Comparison of ENCODE assay signal across 20 cellular contexts in genomic region chr11:64750361-64751054, GRCh38. TPM values are rescaled to one million over a fixed set of nuclear protein-coding genes. Genes with fewer than 3 reads are reported as not detected.
A peak's percentile ranks its signal among the peaks of the same experiment; 100 is the strongest.
DNase-seq lines count a peak whose midpoint lies in the region; ATAC-seq, FAIRE-seq and TF ChIP-seq lines count a peak whose summit lies in the region.
"Had no signal": no experiment of that assay in that cellular context is flagged by ENCODE, and none has a peak within 500 bp of the region (broad histone marks: within the 10 kb centered on the region; RNA-seq: fewer than 3 reads in every experiment).

No MANE protein-coding gene starts in this region.

- H3K27me3 Mint-ChIP-seq in activated CD4-positive, alpha-beta T cell treated with anti-CD3 and anti-CD28 coated beads, Interleukin-2, amount 10 ng/mL, durations not matched to agents 24 days and 14 days: no peaks in the 10 kb centered on the region

- WGBS in K562 (ENCODE audit: insufficient coverage, low coverage, missing lambda C conversion rate): 68% methylated on average over 9 of the region's 13 CpGs
- no CpG with 5 or more reads among the region's 13 CpGs for WGBS in neuronal stem cell (ENCODE audit: extremely low coverage in 2 of 2, insufficient read length in 2 of 2, insufficient replicate concordance in 1 of 2), 2 donors

- H3K36me3 Mint-ChIP-seq in activated CD4-positive, alpha-beta T cell treated with anti-CD3 and anti-CD28 coated beads, Interleukin-2, amount 10 ng/mL, durations not matched to agents 24 days and 14 days (ENCODE audit: low read depth): peaks cover 17% of the 10 kb centered on the region

- 0 out of 2 replicates have a peak, but pooled peaks have one; percentile 18 for ATAC-seq in HCT116
- no peak for ATAC-seq in K562
- ATAC-seq: right lobe of liver had no signal

- TF ChIP-seq POLR2A in HCT116 (IDR thresholded peaks at IDR 0.05; ENCODE audit: borderline replicate concordance, extremely low read depth, insufficient read depth, insufficient read length) (no peak), K562 (conservative IDR thresholded peaks at IDR 0.05) (no peak)

- TF ChIP-seq EP300 in K562 (IDR thresholded peaks at IDR 0.05; ENCODE audit: low read length): no peak

- no peak overlapping the region for H2BK15ac ChIP-seq in neuronal stem cell (ENCODE audit: low read length)

- H3K18ac ChIP-seq in neuronal stem cell (ENCODE audit: low read length): no peak overlapping the region

- BruUV-seq in HCT116 (replicated peaks; lab: Mats Ljungman, UMichigan) (no TSS peak), K562 (replicated peaks; lab: Mats Ljungman, UMichigan) (no TSS peak)

- H2AFZ ChIP-seq in HCT116 (ENCODE audit: low read depth, low read length, poor library complexity, severe bottlenecking): no peak overlapping the region
- H2AFZ ChIP-seq in K562 (ENCODE audit: low read depth, low read length): no peak overlapping the region
- no peak overlapping the region for H2AFZ ChIP-seq in neuronal stem cell (ENCODE audit: low read length)

- H2BK12ac ChIP-seq in neuronal stem cell (ENCODE audit: low read length): no peak overlapping the region

- H3K9me2 ChIP-seq in HCT116 (ENCODE audit: insufficient read depth): no peaks in the 10 kb centered on the region
- H3K9me2 ChIP-seq: SK-N-SH had no signal

- H3K4me1 ChIP-seq in HCT116 (ENCODE audit: control insufficient read depth in 1 of 2, insufficient read depth in 2 of 2, low read length in 2 of 2) (no peaks in the 10 kb centered on the region), K562 (replicated peaks in 1 of 2; ENCODE audit: control insufficient read depth in 2 of 2, insufficient read depth in 2 of 2, low read length in 2 of 2) (peaks cover 13 to 51% of the 10 kb centered on the region in 2 experiments), neuronal stem cell (ENCODE audit: control insufficient read depth in 2 of 2, insufficient read depth in 1 of 2, low read depth in 1 of 2, low read length in 2 of 2) (peaks cover 2 to 14% of the 10 kb centered on the region in 2 donors)
- H3K4me1 ChIP-seq: right lobe of liver had no signal

- H3K27me3 ChIP-seq in HCT116 (ENCODE audit: insufficient read depth, low read length) (no peaks in the 10 kb centered on the region), K562 (ENCODE audit: control insufficient read depth in 2 of 2, insufficient read depth in 2 of 2, low read length in 2 of 2) (no peaks in the 10 kb centered on the region), neuronal stem cell (ENCODE audit: control insufficient read depth in 3 of 3, insufficient read depth in 3 of 3, low read depth in 1 of 3, low read length in 3 of 3) (peaks cover 0 to 10% (median 0%) of the 10 kb centered on the region in 3 experiments)

- CTCF ChIA-PET in HCT116 (lab: Charles Lee) (no interaction called here), K562 (lab: Yijun Ruan, JAX; ENCODE audit: low intra/inter-chr PET ratio) (no interaction called here)

- H3K9me1 ChIP-seq in K562 (ENCODE audit: control insufficient read depth, insufficient read depth, low read length): no peaks in the 10 kb centered on the region

- H3K4me1 Mint-ChIP-seq in activated CD4-positive, alpha-beta T cell treated with anti-CD3 and anti-CD28 coated beads, Interleukin-2, amount 10 ng/mL, durations not matched to agents 24 days and 14 days: peaks cover 18% of the 10 kb centered on the region

- no peak overlapping the region for H3K14ac ChIP-seq in neuronal stem cell (ENCODE audit: low read length)

- H4K91ac ChIP-seq in neuronal stem cell (ENCODE audit: low read depth, low read length, poor library complexity): no peak overlapping the region

- H3K4ac ChIP-seq in neuronal stem cell (ENCODE audit: low read length): no peak overlapping the region

- TF ChIP-seq RAD21 in HCT116 (IDR thresholded peaks at IDR 0.05; ENCODE audit: low read depth) (no peak; the same call in 1 of the 2 replicates), K562 (CRISPR knock-in tag; conservative IDR thresholded peaks at IDR 0.05 in 1 of 2, IDR thresholded peaks at IDR 0.05 in 1 of 2) (no peak)

- no peak overlapping the region for H3K23ac ChIP-seq in neuronal stem cell (ENCODE audit: low read depth, low read length, poor library complexity)

- peak overlapping the region; percentile 78 for H2BK5ac ChIP-seq in neuronal stem cell (ENCODE audit: low read length)

- no peak overlapping the region for H3K4me3 Mint-ChIP-seq in activated CD4-positive, alpha-beta T cell treated with anti-CD3 and anti-CD28 coated beads, Interleukin-2, amount 10 ng/mL, durations not matched to agents 24 days and 14 days

- peaks cover 4% of the 10 kb centered on the region for H3K79me1 ChIP-seq in neuronal stem cell (ENCODE audit: low read depth, low read length)

- no peak for FAIRE-seq in K562 (lab: Jason Lieb, UNC)
- FAIRE-seq: A204.1, GM18507, GM19239 had no signal

- H3K9ac ChIP-seq in HCT116 (ENCODE audit: low read length) (no peak overlapping the region), K562 (ENCODE audit: insufficient read depth in 1 of 2, low read depth in 2 of 2, low read length in 2 of 2) (no peak overlapping the region), neuronal stem cell (ENCODE audit: low read depth, low read length, poor library complexity) (no peak overlapping the region)
- H3K9ac ChIP-seq: SK-N-SH had no signal

- no peak overlapping the region for H3K4me3 ChIP-seq in HCT116 (replicated peaks in 1 of 2; ENCODE audit: low read depth in 1 of 2, low read length in 2 of 2)
- H3K4me3 ChIP-seq in K562: no peak overlapping the region
- no peak overlapping the region for H3K4me3 ChIP-seq in neuronal stem cell (ENCODE audit: low read length in 2 of 2)
- H3K4me3 ChIP-seq: right lobe of liver had no signal

- H3K27ac ChIP-seq in HCT116 (ENCODE audit: low read depth, low read length) (no peak overlapping the region), K562 (ENCODE audit: extremely low read depth, low read depth, low read length) (no peak overlapping the region), neuronal stem cell (replicated peaks; ENCODE audit: low read length) (no peak overlapping the region)
- H3K27ac ChIP-seq: right lobe of liver had no signal

- no peak overlapping the region for H3K4me2 ChIP-seq in HCT116 (ENCODE audit: low read length)
- H3K4me2 ChIP-seq in K562 (ENCODE audit: insufficient read depth, low read length): no peak overlapping the region
- no peak overlapping the region for H3K4me2 ChIP-seq in neuronal stem cell (ENCODE audit: insufficient read depth, low read length, poor library complexity, severe bottlenecking)
- H3K4me2 ChIP-seq: SK-N-SH had no signal

- peak overlapping the region; percentile 14 for H2AK5ac ChIP-seq in neuronal stem cell (ENCODE audit: low read depth, low read length)

- in situ Hi-C loops in K562 (cut with MboI): no loop called here

- no peaks in the 10 kb centered on the region for H3K9me3 Mint-ChIP-seq in activated CD4-positive, alpha-beta T cell treated with anti-CD3 and anti-CD28 coated beads, Interleukin-2, amount 10 ng/mL, durations not matched to agents 24 days and 14 days

- H3K9me3 ChIP-seq in HCT116 (ENCODE audit: control insufficient read depth in 1 of 2, insufficient read depth in 1 of 2, low read depth in 1 of 2, low read length in 2 of 2) (no peaks in the 10 kb centered on the region), K562 (replicated peaks; ENCODE audit: control insufficient read depth, insufficient read depth, low read depth, low read length) (no peaks in the 10 kb centered on the region), neuronal stem cell (replicated peaks in 1 of 2; ENCODE audit: control insufficient read depth in 2 of 2, insufficient read depth in 1 of 2, low read depth in 1 of 2, low read length in 2 of 2) (no peaks in the 10 kb centered on the region)
- H3K9me3 ChIP-seq: Caco-2, right lobe of liver, SK-N-SH had no signal

- no peaks in the 10 kb centered on the region for H4K20me1 ChIP-seq in HCT116 (ENCODE audit: insufficient read depth)
- no peaks in the 10 kb centered on the region for H4K20me1 ChIP-seq in K562 (replicated peaks; ENCODE audit: control insufficient read depth, insufficient read depth, low read length)

- no peaks in the 10 kb centered on the region for H3K36me3 ChIP-seq in HCT116 (ENCODE audit: control insufficient read depth in 1 of 2, insufficient read depth in 2 of 2, low read length in 2 of 2)
- H3K36me3 ChIP-seq in K562 (ENCODE audit: control insufficient read depth, insufficient read depth, low read length): no peaks in the 10 kb centered on the region
- no peaks in the 10 kb centered on the region for H3K36me3 ChIP-seq in neuronal stem cell (replicated peaks in 1 of 2; ENCODE audit: control insufficient read depth in 2 of 2, insufficient read depth in 2 of 2, low read length in 2 of 2)
- H3K36me3 ChIP-seq: right lobe of liver had no signal

- intact Hi-C loops in activated CD4-positive, alpha-beta T cell treated with anti-CD3 and anti-CD28 coated beads, Interleukin-2, amount 10 ng/mL, durations not matched to agents 24 days and 14 days (cut with micrococcal nuclease): no loop called here
- intact Hi-C loops in HCT116 (cut with micrococcal nuclease): no loop called here
- intact Hi-C loops in K562 (cut with micrococcal nuclease): no loop called here

- no peak overlapping the region for H2BK120ac ChIP-seq in neuronal stem cell (ENCODE audit: low read depth, low read length)

- RAD21 ChIA-PET in HCT116 (lab: Charles Lee; ENCODE audit: low non-redundant PET in 1 of 2, low total read pairs in 2 of 2, uncharacterized antibody in 2 of 2, unreplicated experiment in 2 of 2): no interaction called here

- H4K8ac ChIP-seq in neuronal stem cell (ENCODE audit: low read depth, low read length): no peak overlapping the region

- peak; percentile 62 for DNase-seq in activated CD4-positive, alpha-beta T cell treated with anti-CD3 and anti-CD28 coated beads, Interleukin-2, amount 10 ng/mL, durations not matched to agents 24 days and 14 days
- no peak for DNase-seq in activated CD4-positive, alpha-beta T cell treated with anti-CD3 and anti-CD28 coated beads for 48 hours
- no peak for DNase-seq in HCT116 (ENCODE audit: low read depth, low spot score)
- DNase-seq in K562 (ENCODE audit: extremely low read depth in 1 of 4, low spot score in 3 of 4): no peak
- DNase-seq in neuronal stem cell (ENCODE audit: low spot score): no peak
- DNase-seq in NCI-H226: no peak
- DNase-seq in SHP77 treated with DMSO at 0.1 percent for 48 hours (lab: John Stamatoyannopoulos, UW): no peak
- no peak for DNase-seq in stimulated activated CD4-positive, alpha-beta T cell treated with anti-CD3 and anti-CD28 coated beads, Interleukin-4, amount 100 ng/mL, for 24 hours
- DNase-seq: activated T-cell treated with anti-CD3 and anti-CD28 coated beads for 4 hours; Caco-2; effector CD4-positive, alpha-beta T cell; GF-D8; MV-4-11; NCI-H2171 treated with DMSO at 0.1 percent for 48 hours; SK-N-SH; stimulated activated CD4-positive, alpha-beta T cell treated with anti-CD3 and anti-CD28 coated beads, Interleukin-4, amount 100 ng/mL, for 4 hours had no signal

- POLR2A ChIA-PET in HCT116 (lab: Charles Lee) (no interaction called here), K562 (lab: Yijun Ruan, JAX) (interaction anchor here (0.7 to 1.0 kb wide), 2 partner anchors 11 to 420 kb away, joined by 3 read pairs; no protein-coding TSS in a partner anchor)

- H3K79me2 ChIP-seq in HCT116 (ENCODE audit: insufficient read depth, low read length): no peaks in the 10 kb centered on the region
- no peaks in the 10 kb centered on the region for H3K79me2 ChIP-seq in K562 (ENCODE audit: control insufficient read depth, insufficient read depth, low read length)

- H3K27ac Mint-ChIP-seq in activated CD4-positive, alpha-beta T cell treated with anti-CD3 and anti-CD28 coated beads, Interleukin-2, amount 10 ng/mL, durations not matched to agents 24 days and 14 days: no peak overlapping the region

- TF ChIP-seq CTCF in HCT116 (IDR thresholded peaks at IDR 0.05 in 2 of 3, conservative IDR thresholded peaks at IDR 0.05 in 1 of 3; ENCODE audit: borderline replicate concordance in 1 of 3, insufficient read depth in 1 of 3, low read depth in 2 of 3, low read length in 2 of 3): 0 out of 6 replicates have a peak, but pooled peaks of 2 of the 3 experiments have one; percentile 5 to 10
- peak in 2 of 3 experiments; percentile 18 to 36; a peak in 2 of 6 replicates for TF ChIP-seq CTCF in K562 (IDR thresholded peaks at IDR 0.05 in 2 of 3, conservative IDR thresholded peaks at IDR 0.05 in 1 of 3; ENCODE audit: insufficient read depth in 2 of 3, low read depth in 1 of 3, low read length in 3 of 3)

RNA-seq across cellular contexts. Expression of gene RASGRP2, which starts 6.6 kb away (rescaled TPM):
- 13.4 and 14.5 TPM in 2 replicates for total RNA-seq in activated CD4-positive, alpha-beta T cell treated with anti-CD3 and anti-CD28 coated beads, Interleukin-2, amount 10 ng/mL, durations not matched to agents 24 days and 14 days
- total RNA-seq in HCT116 (2021; ENCODE audit: unreplicated experiment) (12.8 TPM), K562 (2014; rRNA removed) (10.8 and 12.3 TPM in 2 replicates), K562 (2014; rRNA removed; fragmentation: Illumina TruSeq; extraction: Trizol) (4.2 and 5.3 TPM in 2 replicates), K562 (2015; rRNA removed; fragmentation: Illumina TruSeq; extraction: Trizol) (4.1 and 5.0 TPM in 2 replicates), K562 (2021) (14.6 and 15.8 TPM in 2 replicates)
- polyA plus RNA-seq in HCT116 (2012): 14.6 and 18.7 TPM in 2 replicates
- 26.8 and 84.8 TPM in 2 replicates for total RNA-seq in K562 (2011; cell fraction: chromatin; rRNA removed; ENCODE audit: low replicate concordance)
- total RNA-seq in K562 (2011; cell fraction: nucleolus; rRNA removed): 33.2 and 45.9 TPM in 2 replicates
- total RNA-seq in K562 (2011; cell fraction: nucleoplasm; rRNA removed): 30.1 and 31.5 TPM in 2 replicates
- polyA plus RNA-seq in K562 (2011; rRNA removed) (15.7 and 16.6 TPM in 2 replicates), K562 (2014; fragmentation: Illumina TruSeq; extraction: Trizol) (5.5 and 6.3 TPM in 2 replicates), K562 (2014; fragmentation: Nextera tagmentation; extraction: Ambion mirVana) (1 to 10 TPM in 1 of 2 experiments, under 1 TPM in 1; 0.87 to 1.1 TPM), K562 (2014; rRNA removed) (15.8 and 22.7 TPM in 2 replicates)
- polyA plus RNA-seq in K562 (2011; cell fraction: cytosol; rRNA removed): 13.8 and 38.4 TPM in 2 replicates
- polyA plus RNA-seq in K562 (2011; cell fraction: nucleus; rRNA removed): 53.6 and 109 TPM in 2 replicates
- polyA plus RNA-seq in K562 (2012): 19.5 and 23.1 TPM in 2 replicates
- 3.7 and 10.1 TPM in 2 replicates for polyA minus RNA-seq in K562 (2011; rRNA and poly(A)+ RNA removed)
- 12.1 and 13.2 TPM in 2 replicates for polyA minus RNA-seq in K562 (2011; cell fraction: cytosol; rRNA and poly(A)+ RNA removed)
- polyA minus RNA-seq in K562 (2011; cell fraction: nucleus; rRNA and poly(A)+ RNA removed): 16.0 and 20.5 TPM in 2 replicates
- polyA plus RNA-seq in neuronal stem cell (2013, experiment 1 of 2): 1.3 TPM
- polyA plus RNA-seq in neuronal stem cell (2013, experiment 2 of 2): 1.4 TPM

RNA-seq across cellular contexts. Expression of gene PYGM, which starts 9.3 kb away (rescaled TPM):
- total RNA-seq in activated CD4-positive, alpha-beta T cell treated with anti-CD3 and anti-CD28 coated beads, Interleukin-2, amount 10 ng/mL, durations not matched to agents 24 days and 14 days: 2.4 and 3.1 TPM in 2 replicates
- 1.7 TPM for total RNA-seq in HCT116 (2021; ENCODE audit: unreplicated experiment)
- 0.51 and 0.56 TPM in 2 replicates for polyA plus RNA-seq in HCT116 (2012)
- 3.2 and 8.8 TPM in 2 replicates for total RNA-seq in K562 (2011; cell fraction: chromatin; rRNA removed; ENCODE audit: low replicate concordance)
- total RNA-seq in K562 (2011; cell fraction: nucleolus; rRNA removed): 2.1 and 2.3 TPM in 2 replicates
- total RNA-seq in K562 (2011; cell fraction: nucleoplasm; rRNA removed): 2.2 and 2.8 TPM in 2 replicates
- total RNA-seq in K562 (2014; rRNA removed): 0.65 and 1.5 TPM in 2 replicates
- 0.29 and 0.32 TPM in 2 replicates for total RNA-seq in K562 (2014; rRNA removed; fragmentation: Illumina TruSeq; extraction: Trizol)
- 0.33 and 0.60 TPM in 2 replicates for total RNA-seq in K562 (2015; rRNA removed; fragmentation: Illumina TruSeq; extraction: Trizol)
- total RNA-seq in K562 (2021): 0.69 and 1.2 TPM in 2 replicates
- 0.72 and 1.2 TPM in 2 replicates for polyA plus RNA-seq in K562 (2011; rRNA removed)
- 0.59 and 1.3 TPM in 2 replicates for polyA plus RNA-seq in K562 (2011; cell fraction: cytosol; rRNA removed)
- 1.7 and 3.2 TPM in 2 replicates for polyA plus RNA-seq in K562 (2011; cell fraction: nucleus; rRNA removed)
- 0.68 and 0.82 TPM in 2 replicates for polyA plus RNA-seq in K562 (2012)
- polyA plus RNA-seq in K562 (2014; fragmentation: Illumina TruSeq; extraction: Trizol): 0.76 and 0.87 TPM in 2 replicates
- polyA plus RNA-seq in K562 (2014; fragmentation: Nextera tagmentation; extraction: Ambion mirVana): under 1 TPM; 0.07 to 0.11 TPM
- 0.55 and 0.68 TPM in 2 replicates for polyA plus RNA-seq in K562 (2014; rRNA removed)
- 0.42 and 0.53 TPM in 2 replicates for polyA minus RNA-seq in K562 (2011; rRNA and poly(A)+ RNA removed)
- 2.1 and 3.9 TPM in 2 replicates for polyA minus RNA-seq in K562 (2011; cell fraction: cytosol; rRNA and poly(A)+ RNA removed)
- 0.78 and 2.2 TPM in 2 replicates for polyA minus RNA-seq in K562 (2011; cell fraction: nucleus; rRNA and poly(A)+ RNA removed)
- 1.3 TPM for polyA plus RNA-seq in neuronal stem cell (2013, experiment 1 of 2)
- 1.3 TPM for polyA plus RNA-seq in neuronal stem cell (2013, experiment 2 of 2)

RNA-seq across cellular contexts. Expression of gene NRXN2, which starts 27.5 kb away (rescaled TPM):
- 0.61 TPM in 1 of 2 replicates, not detected in the other for total RNA-seq in activated CD4-positive, alpha-beta T cell treated with anti-CD3 and anti-CD28 coated beads, Interleukin-2, amount 10 ng/mL, durations not matched to agents 24 days and 14 days
- total RNA-seq in HCT116 (2021; ENCODE audit: unreplicated experiment): 1.5 TPM
- polyA plus RNA-seq in HCT116 (2012): 0.73 and 1.7 TPM in 2 replicates
- total RNA-seq in K562 (2011; cell fraction: chromatin; rRNA removed; ENCODE audit: low replicate concordance): 0.81 and 1.7 TPM in 2 replicates
- 2.2 and 2.4 TPM in 2 replicates for total RNA-seq in K562 (2011; cell fraction: nucleolus; rRNA removed)
- 1.5 and 2.8 TPM in 2 replicates for total RNA-seq in K562 (2011; cell fraction: nucleoplasm; rRNA removed)
- total RNA-seq in K562 (2014; rRNA removed): 0.45 and 0.53 TPM in 2 replicates
- total RNA-seq in K562 (2014; rRNA removed; fragmentation: Illumina TruSeq; extraction: Trizol): not detected in 2 replicates
- 0.11 TPM in 1 of 2 replicates, not detected in the other for total RNA-seq in K562 (2015; rRNA removed; fragmentation: Illumina TruSeq; extraction: Trizol)
- 0.47 and 0.69 TPM in 2 replicates for total RNA-seq in K562 (2021)
- polyA plus RNA-seq in K562 (2011; rRNA removed): 0.15 and 0.18 TPM in 2 replicates
- polyA plus RNA-seq in K562 (2011; cell fraction: cytosol; rRNA removed): 0.09 and 1.3 TPM in 2 replicates
- polyA plus RNA-seq in K562 (2011; cell fraction: nucleus; rRNA removed): 0.70 and 0.88 TPM in 2 replicates
- 0.33 and 0.36 TPM in 2 replicates for polyA plus RNA-seq in K562 (2012)
- 0.07 and 0.08 TPM in 2 replicates for polyA plus RNA-seq in K562 (2014; fragmentation: Illumina TruSeq; extraction: Trizol)
- polyA plus RNA-seq in K562 (2014; fragmentation: Nextera tagmentation; extraction: Ambion mirVana): not detected
- 0.12 TPM in 1 of 2 replicates, not detected in the other for polyA plus RNA-seq in K562 (2014; rRNA removed)
- polyA minus RNA-seq in K562 (2011; rRNA and poly(A)+ RNA removed): 0.09 and 0.53 TPM in 2 replicates
- polyA minus RNA-seq in K562 (2011; cell fraction: cytosol; rRNA and poly(A)+ RNA removed): 3.1 TPM in 1 of 2 replicates, not detected in the other
- 1.3 and 1.7 TPM in 2 replicates for polyA minus RNA-seq in K562 (2011; cell fraction: nucleus; rRNA and poly(A)+ RNA removed)
- 33.3 TPM for polyA plus RNA-seq in neuronal stem cell (2013, experiment 1 of 2)
- polyA plus RNA-seq in neuronal stem cell (2013, experiment 2 of 2): 33.6 TPM

RNA-seq across cellular contexts. Expression of gene SF1, which starts 27.8 kb away (rescaled TPM):
- total RNA-seq in activated CD4-positive, alpha-beta T cell treated with anti-CD3 and anti-CD28 coated beads, Interleukin-2, amount 10 ng/mL, durations not matched to agents 24 days and 14 days: 522 and 525 TPM in 2 replicates
- total RNA-seq in HCT116 (2021; ENCODE audit: unreplicated experiment) (403 TPM), K562 (2014; rRNA removed) (141 and 158 TPM in 2 replicates), K562 (2014; rRNA removed; fragmentation: Illumina TruSeq; extraction: Trizol) (111 and 122 TPM in 2 replicates), K562 (2015; rRNA removed; fragmentation: Illumina TruSeq; extraction: Trizol) (78.3 and 84.0 TPM in 2 replicates), K562 (2021) (295 and 334 TPM in 2 replicates)
- polyA plus RNA-seq in HCT116 (2012): 177 and 219 TPM in 2 replicates
- total RNA-seq in K562 (2011; cell fraction: chromatin; rRNA removed; ENCODE audit: low replicate concordance): 535 and 698 TPM in 2 replicates
- 252 and 253 TPM in 2 replicates for total RNA-seq in K562 (2011; cell fraction: nucleolus; rRNA removed)
- 451 and 617 TPM in 2 replicates for total RNA-seq in K562 (2011; cell fraction: nucleoplasm; rRNA removed)
- polyA plus RNA-seq in K562 (2011; rRNA removed) (64.3 and 88.2 TPM in 2 replicates), K562 (2014; fragmentation: Illumina TruSeq; extraction: Trizol) (207 and 244 TPM in 2 replicates), K562 (2014; fragmentation: Nextera tagmentation; extraction: Ambion mirVana) (10 to 100 TPM; 13.1 to 14.0 TPM), K562 (2014; rRNA removed) (123 and 131 TPM in 2 replicates)
- 38.0 and 43.0 TPM in 2 replicates for polyA plus RNA-seq in K562 (2011; cell fraction: cytosol; rRNA removed)
- polyA plus RNA-seq in K562 (2011; cell fraction: nucleus; rRNA removed): 224 and 275 TPM in 2 replicates
- polyA plus RNA-seq in K562 (2012): 197 and 225 TPM in 2 replicates
- polyA minus RNA-seq in K562 (2011; rRNA and poly(A)+ RNA removed): 94.0 and 130 TPM in 2 replicates
- 61.7 and 83.6 TPM in 2 replicates for polyA minus RNA-seq in K562 (2011; cell fraction: cytosol; rRNA and poly(A)+ RNA removed)
- 141 and 236 TPM in 2 replicates for polyA minus RNA-seq in K562 (2011; cell fraction: nucleus; rRNA and poly(A)+ RNA removed)
- polyA plus RNA-seq in neuronal stem cell (2013, experiment 1 of 2): 214 TPM
- polyA plus RNA-seq in neuronal stem cell (2013, experiment 2 of 2): 215 TPM

RNA-seq across cellular contexts. Expression of gene MAP4K2, which starts 52.5 kb away (rescaled TPM):
- total RNA-seq in activated CD4-positive, alpha-beta T cell treated with anti-CD3 and anti-CD28 coated beads, Interleukin-2, amount 10 ng/mL, durations not matched to agents 24 days and 14 days: 63.5 and 67.3 TPM in 2 replicates
- total RNA-seq in HCT116 (2021; ENCODE audit: unreplicated experiment) (44.2 TPM), K562 (2014; rRNA removed) (9.6 and 13.7 TPM in 2 replicates), K562 (2014; rRNA removed; fragmentation: Illumina TruSeq; extraction: Trizol) (3.4 and 4.9 TPM in 2 replicates), K562 (2015; rRNA removed; fragmentation: Illumina TruSeq; extraction: Trizol) (7.0 and 8.5 TPM in 2 replicates), K562 (2021) (13.9 and 14.5 TPM in 2 replicates)
- polyA plus RNA-seq in HCT116 (2012): 37.5 and 38.1 TPM in 2 replicates
- total RNA-seq in K562 (2011; cell fraction: chromatin; rRNA removed; ENCODE audit: low replicate concordance): 11.3 and 40.1 TPM in 2 replicates
- 20.5 and 22.5 TPM in 2 replicates for total RNA-seq in K562 (2011; cell fraction: nucleolus; rRNA removed)
- total RNA-seq in K562 (2011; cell fraction: nucleoplasm; rRNA removed): 7.3 and 11.7 TPM in 2 replicates
- polyA plus RNA-seq in K562 (2011; rRNA removed) (7.3 and 11.2 TPM in 2 replicates), K562 (2014; fragmentation: Illumina TruSeq; extraction: Trizol) (8.5 and 12.2 TPM in 2 replicates), K562 (2014; fragmentation: Nextera tagmentation; extraction: Ambion mirVana) (under 1 TPM; 0.13 to 0.39 TPM), K562 (2014; rRNA removed) (10.5 and 11.6 TPM in 2 replicates)
- 11.2 and 14.4 TPM in 2 replicates for polyA plus RNA-seq in K562 (2011; cell fraction: cytosol; rRNA removed)
- polyA plus RNA-seq in K562 (2011; cell fraction: nucleus; rRNA removed): 40.2 and 43.0 TPM in 2 replicates
- 9.6 and 14.0 TPM in 2 replicates for polyA plus RNA-seq in K562 (2012)
- polyA minus RNA-seq in K562 (2011; rRNA and poly(A)+ RNA removed): 5.1 and 6.7 TPM in 2 replicates
- polyA minus RNA-seq in K562 (2011; cell fraction: cytosol; rRNA and poly(A)+ RNA removed): 8.8 and 11.1 TPM in 2 replicates
- polyA minus RNA-seq in K562 (2011; cell fraction: nucleus; rRNA and poly(A)+ RNA removed): 5.8 and 12.4 TPM in 2 replicates
- 11.1 TPM for polyA plus RNA-seq in neuronal stem cell (2013, experiment 1 of 2)
- 11.6 TPM for polyA plus RNA-seq in neuronal stem cell (2013, experiment 2 of 2)
